ENCODE assay signal across 10 cellular contexts in genomic region chr2:104844813-104845551, GRCh38. TPM values are rescaled to one million over a fixed set of nuclear protein-coding genes. Genes with fewer than 3 reads are reported as not detected.
DNase-seq lines count a peak whose midpoint lies in the region; ATAC-seq, FAIRE-seq and TF ChIP-seq lines count a peak whose summit lies in the region.
"Had no signal": no experiment of that assay in that cellular context is flagged by ENCODE, and none has a peak within 500 bp of the region (broad histone marks: within the 10 kb centered on the region; RNA-seq: fewer than 3 reads in every experiment).

No MANE protein-coding gene starts in this region.

- H4K8ac ChIP-seq in mesenchymal stem cell (ENCODE audit: low read length): no peak overlapping the region

- DNase-seq in A549 (ENCODE audit: low read depth in 1 of 2, low spot score in 1 of 2): no peak
- DNase-seq in GM10248 (ENCODE audit: extremely low spot score): peak; percentile 23
- no peak for DNase-seq in astrocyte of the cerebellum (ENCODE audit: low read depth)
- DNase-seq in mesenchymal stem cell: no peak
- DNase-seq in HK-2 (ENCODE audit: unreplicated experiment): no peak
- no peak for DNase-seq in NCI-H2029 treated with DMSO at 0.1 percent for 48 hours (lab: John Stamatoyannopoulos, UW)
- no peak for DNase-seq in Peyer's patch

- WGBS in A549 (ENCODE audit: missing lambda C conversion rate): 15% methylated on average over 29 of the region's 55 CpGs
- WGBS in mesenchymal stem cell: 2% methylated on average over 55 of the region's 55 CpGs

- no peak for FAIRE-seq in A549 (lab: Jason Lieb, UNC)
- FAIRE-seq: TTC549 had no signal

- H3K36me3 ChIP-seq in mesenchymal stem cell (ENCODE audit: control insufficient read depth in 1 of 2, insufficient read depth in 2 of 2, low read depth in 1 of 2, low read length in 2 of 2): peaks cover 0 to 3% of the 10 kb centered on the region in 2 experiments
- no peaks in the 10 kb centered on the region for H3K36me3 ChIP-seq in Peyer's patch

- H3K27me3 ChIP-seq in mesenchymal stem cell (ENCODE audit: control insufficient read depth in 1 of 2, insufficient read depth in 1 of 2, low read length in 2 of 2): peaks cover 72 to 83% of the 10 kb centered on the region in 2 experiments
- peaks cover 0 to 46% of the 10 kb centered on the region in 2 donors for H3K27me3 ChIP-seq in Peyer's patch

- POLR2A ChIA-PET in A549 (lab: Yijun Ruan, JAX) (no interaction called here), GM10248 (lab: Yijun Ruan, JAX) (no interaction called here)

- CTCF ChIA-PET in A549 (lab: Yijun Ruan, JAX): no interaction called here
- CTCF ChIA-PET in GM10248 (lab: Yijun Ruan, JAX): no interaction called here

- ATAC-seq in A549 (peak; percentile 27 to 65; a peak in 3 of 6 replicates), HG02678 (IDR thresholded peaks at IDR 0.05; ENCODE audit: unreplicated experiment) (no peak)

- TF ChIP-seq EP300 in A549 (IDR thresholded peaks at IDR 0.05): no peak

- no peak overlapping the region for H3K18ac ChIP-seq in mesenchymal stem cell (ENCODE audit: low read depth in 1 of 2, low read length in 2 of 2)

- H3K27ac ChIP-seq in A549 (peak overlapping the region in 1 of 2 experiments; percentile 73; a peak in 4 of 6 replicates), mesenchymal stem cell (ENCODE audit: low read length, poor library complexity, severe bottlenecking) (no peak overlapping the region), Peyer's patch (no peak overlapping the region)
- H3K27ac ChIP-seq: parathyroid adenoma had no signal

- TF ChIP-seq RAD21 in A549 (conservative IDR thresholded peaks at IDR 0.05 in 1 of 2, IDR thresholded peaks at IDR 0.05 in 1 of 2): no peak

- no peak overlapping the region for H2AFZ ChIP-seq in mesenchymal stem cell (ENCODE audit: low read depth, low read length)
- H2AFZ ChIP-seq: parathyroid adenoma had no signal

- TF ChIP-seq CTCF in A549 (IDR thresholded peaks at IDR 0.05): no peak
- no peak for TF ChIP-seq CTCF in GM10248 (IDR thresholded peaks at IDR 0.05; ENCODE audit: control extremely low read depth, extremely low read depth, low read depth, missing control alignments)
- TF ChIP-seq CTCF in astrocyte of the cerebellum (IDR thresholded peaks at IDR 0.05; ENCODE audit: low read depth, low read length, missing control alignments): no peak
- no peak for TF ChIP-seq CTCF in Peyer's patch (IDR thresholded peaks at IDR 0.05)

- H3K4me3 ChIP-seq in A549 (peak overlapping the region; percentile 49), astrocyte of the cerebellum (ENCODE audit: low read depth, low read length) (peak overlapping the region; percentile 55), mesenchymal stem cell (ENCODE audit: insufficient read depth in 1 of 2, low read depth in 1 of 2, low read length in 2 of 2) (no peak overlapping the region), Peyer's patch (no peak overlapping the region)

- TF ChIP-seq POLR2A in A549 (IDR thresholded peaks at IDR 0.05; ENCODE audit: low read length): no peak
- TF ChIP-seq POLR2A in Peyer's patch (IDR thresholded peaks at IDR 0.05): no peak

- H3K9ac ChIP-seq in mesenchymal stem cell (ENCODE audit: low read length): no peak overlapping the region
- H3K9ac ChIP-seq: parathyroid adenoma had no signal

- in situ Hi-C loops in astrocyte of the cerebellum (cut with HindIII; ENCODE audit: low sequenced_read_pairs): no loop called here

- H3K9me3 ChIP-seq in A549: no peaks in the 10 kb centered on the region
- H3K9me3 ChIP-seq in mesenchymal stem cell (ENCODE audit: control insufficient read depth, low read length): no peaks in the 10 kb centered on the region
- no peaks in the 10 kb centered on the region for H3K9me3 ChIP-seq in Peyer's patch

- H2BK12ac ChIP-seq in mesenchymal stem cell (ENCODE audit: low read length in 2 of 2): no peak overlapping the region

- H3K4me2 ChIP-seq in A549 (peak overlapping the region; percentile 96), mesenchymal stem cell (ENCODE audit: low read length, poor library complexity, severe bottlenecking) (peak overlapping the region; percentile 54)

- no peak overlapping the region for H2BK5ac ChIP-seq in mesenchymal stem cell (ENCODE audit: low read depth, low read length, poor library complexity, severe bottlenecking)

- no peak overlapping the region for H3K14ac ChIP-seq in mesenchymal stem cell (ENCODE audit: low read length in 2 of 2)

- H2BK15ac ChIP-seq in mesenchymal stem cell (ENCODE audit: low read depth, poor library complexity, severe bottlenecking): no peak overlapping the region

- no peak overlapping the region for H2AK5ac ChIP-seq in mesenchymal stem cell (ENCODE audit: low read length, severe bottlenecking)

- H3K23ac ChIP-seq in mesenchymal stem cell (ENCODE audit: low read length in 2 of 2): no peak overlapping the region

- H4K91ac ChIP-seq in mesenchymal stem cell (ENCODE audit: low read length): no peak overlapping the region

- H3K4me1 ChIP-seq in A549 (no peaks in the 10 kb centered on the region), mesenchymal stem cell (ENCODE audit: control insufficient read depth, insufficient read depth, low read depth, low read length) (peaks cover 28% of the 10 kb centered on the region), Peyer's patch (peaks cover 0 to 29% (median 3%) of the 10 kb centered on the region in 4 donors)
- H3K4me1 ChIP-seq: parathyroid adenoma had no signal

- no peak overlapping the region for H3K4ac ChIP-seq in mesenchymal stem cell (ENCODE audit: low read depth in 1 of 2, low read length in 2 of 2)

- no peak overlapping the region for H2BK120ac ChIP-seq in mesenchymal stem cell (ENCODE audit: low read depth, low read length)

- H3K79me1 ChIP-seq in mesenchymal stem cell (replicated peaks; ENCODE audit: low read length, poor library complexity, severe bottlenecking): no peaks in the 10 kb centered on the region

TF ChIP-seq in A549, 52 proteins besides CTCF, POLR2A, EP300 and RAD21:
- TF ChIP-seq MAX (IDR thresholded peaks at IDR 0.05) (no peak), MYC (IDR thresholded peaks at IDR 0.05; ENCODE audit: borderline replicate concordance, low read length) (no peak), RCOR1 (IDR thresholded peaks at IDR 0.05; ENCODE audit: low read depth, low read length) (no peak), MAFK (IDR thresholded peaks at IDR 0.05; ENCODE audit: partially characterized antibody) (peak; percentile 67), REST (IDR thresholded peaks at IDR 0.05) (no peak), FOXS1 (CRISPR knock-in tag; IDR thresholded peaks at IDR 0.05) (no peak), BCL3 (IDR thresholded peaks at IDR 0.05) (no peak), TFCP2L1 (CRISPR knock-in tag; IDR thresholded peaks at IDR 0.05) (no peak), NFE2L2 (conservative IDR thresholded peaks at IDR 0.05; ENCODE audit: low read length) (peak; percentile 67), SREBF2 (IDR thresholded peaks at IDR 0.05) (no peak), PHF8 (IDR thresholded peaks at IDR 0.05; ENCODE audit: borderline replicate concordance, low read depth) (no peak), EHMT2 (IDR thresholded peaks at IDR 0.05; ENCODE audit: low read depth) (no peak), ESRRA (IDR thresholded peaks at IDR 0.05; ENCODE audit: borderline replicate concordance, low read length) (no peak)

RNA-seq across cellular contexts. Expression of gene POU3F3, which starts 8.9 kb away (rescaled TPM):
- not detected in 2 replicates for polyA plus RNA-seq in A549 (2011; rRNA removed)
- polyA plus RNA-seq in A549 (2012; cell fraction: cytosol; rRNA removed): not detected in 2 replicates
- polyA plus RNA-seq in A549 (2012; cell fraction: nucleus; rRNA removed): 0.04 TPM in 2 replicates
- 0.03 TPM in 1 of 3 replicates, not detected in the others for polyA plus RNA-seq in A549 (2017; fragmentation: RNase III; extraction: RNeasy Plus Mini Kit Qiagen cat#74134 plus additional on column Dnase treatment)
- not detected in 2 replicates for polyA minus RNA-seq in A549 (2011; rRNA and poly(A)+ RNA removed)
- not detected for polyA plus RNA-seq in mesenchymal stem cell (2013, experiment 1 of 2)
- not detected for polyA plus RNA-seq in mesenchymal stem cell (2013, experiment 2 of 2)
- total RNA-seq in Peyer's patch: under 1 TPM in 2 of 4 donors, not detected in 2; 0.18 to 0.40 TPM

Comparison
In these comparisons a context has a peak if more than half of its experiments do, and no peak if none do; other contexts are left out.
1. H3K4me3 ChIP-seq: peak in A549 (single experiment) and astrocyte of the cerebellum (single experiment); none in mesenchymal stem cell (0 of 2) and Peyer's patch (0 of 4).